ENCODE assay signal across 9 cellular contexts in genomic region chr4:122150896-122151295, GRCh38. TPM values are rescaled to one million over a fixed set of nuclear protein-coding genes. Genes with fewer than 3 reads are reported as not detected.
DNase-seq lines count a peak whose midpoint lies in the region; ATAC-seq and TF ChIP-seq lines count a peak whose summit lies in the region.
"Had no signal": no experiment of that assay in that cellular context is flagged by ENCODE, and none has a peak within 500 bp of the region (broad histone marks: within the 10 kb centered on the region; RNA-seq: fewer than 3 reads in every experiment).

No MANE protein-coding gene starts in this region.

- POLR2A ChIA-PET in activated CD4-positive, alpha-beta T cell treated with anti-CD3 and anti-CD28 coated beads, Interleukin-2, amount 10 ng/mL, durations not matched to agents 7 days and 5 days (lab: Charles Lee) = no interaction called here
- POLR2A ChIA-PET in T-cell (lab: Charles Lee) = interaction anchor here in 1 of 2 donors (0.5 to 0.7 kb wide), 2 partner anchors 9 to 24 kb away, joined by 3 read pairs; no protein-coding TSS in a partner anchor

- H3K4me1 ChIP-seq in testis = peaks cover 10% of the 10 kb centered on the region

- ATAC-seq in T-cell (replicated peaks in 1 of 4) (no peak), GM21526 (IDR thresholded peaks at IDR 0.05; ENCODE audit: low FRiP score, unreplicated experiment) (no peak)

- H3K4me1 Mint-ChIP-seq in activated CD4-positive, alpha-beta T cell treated with anti-CD3 and anti-CD28 coated beads, Interleukin-2, amount 10 ng/mL, durations not matched to agents 7 days and 5 days = peaks cover 40% of the 10 kb centered on the region
- peaks cover 45 to 58% (median 55%) of the 10 kb centered on the region in 3 donors for H3K4me1 Mint-ChIP-seq in T-cell

- peak overlapping the region; percentile 92 to 94 for H3K27ac ChIP-seq in testis

- H3K4me3 Mint-ChIP-seq in activated CD4-positive, alpha-beta T cell treated with anti-CD3 and anti-CD28 coated beads, Interleukin-2, amount 10 ng/mL, durations not matched to agents 7 days and 5 days = peak overlapping the region; percentile 93
- peak overlapping the region; percentile 84 to 88 (median 87) for H3K4me3 Mint-ChIP-seq in T-cell

- H3K36me3 ChIP-seq in testis (ENCODE audit: low read depth, missing control alignments) = no peaks in the 10 kb centered on the region

- H3K4me3 ChIP-seq in testis = no peak overlapping the region

- no peaks in the 10 kb centered on the region for H3K27me3 Mint-ChIP-seq in activated CD4-positive, alpha-beta T cell treated with anti-CD3 and anti-CD28 coated beads, Interleukin-2, amount 10 ng/mL, durations not matched to agents 7 days and 5 days
- no peaks in the 10 kb centered on the region for H3K27me3 Mint-ChIP-seq in T-cell

- intact Hi-C loops in testis (cut with DNase I; ENCODE audit: low total_unique reads) = no loop called here

- no peak for TF ChIP-seq POLR2A in testis (IDR thresholded peaks at IDR 0.05)

- peaks cover 4% of the 10 kb centered on the region for H3K9me3 Mint-ChIP-seq in activated CD4-positive, alpha-beta T cell treated with anti-CD3 and anti-CD28 coated beads, Interleukin-2, amount 10 ng/mL, durations not matched to agents 7 days and 5 days
- H3K9me3 Mint-ChIP-seq in T-cell = peaks cover 0 to 3% (median 0%) of the 10 kb centered on the region in 3 donors

- no peaks in the 10 kb centered on the region for H3K27me3 ChIP-seq in testis

- CTCF ChIA-PET in activated CD4-positive, alpha-beta T cell treated with anti-CD3 and anti-CD28 coated beads, Interleukin-2, amount 10 ng/mL, durations not matched to agents 7 days and 5 days (lab: Charles Lee) = no interaction called here
- CTCF ChIA-PET in T-cell (lab: Charles Lee) = no interaction called here

- no peak for DNase-seq in activated CD4-positive, alpha-beta T cell treated with anti-CD3 and anti-CD28 coated beads, Interleukin-2, amount 10 ng/mL, durations not matched to agents 7 days and 5 days
- DNase-seq in activated CD4-positive, alpha-beta T cell treated with anti-CD3 and anti-CD28 coated beads, Interleukin-2, amount 50 U/mL, for 4 hours = no peak
- DNase-seq in T-cell (no peak), inferior parietal cortex (ENCODE audit: extremely low spot score) (peak; percentile 16), testis (no peak), kidney glomerular epithelial cell (lab: John Stamatoyannopoulos, UW) (no peak), HPDE6-E6E7 (ENCODE audit: extremely low spot score) (no peak)
- DNase-seq: Right ventricle myocardium superior had no signal

- 55 to 67% methylated on average over 3 of the region's 3 CpGs for WGBS in testis, 2 donors

- no peak for TF ChIP-seq CTCF in testis (IDR thresholded peaks at IDR 0.05)

- peaks cover 11% of the 10 kb centered on the region for H3K36me3 Mint-ChIP-seq in activated CD4-positive, alpha-beta T cell treated with anti-CD3 and anti-CD28 coated beads, Interleukin-2, amount 10 ng/mL, durations not matched to agents 7 days and 5 days (ENCODE audit: low read depth)
- peaks cover 9% of the 10 kb centered on the region for H3K36me3 Mint-ChIP-seq in T-cell

- no peaks in the 10 kb centered on the region for H3K9me3 ChIP-seq in testis

- peak overlapping the region; percentile 98 for H3K27ac Mint-ChIP-seq in activated CD4-positive, alpha-beta T cell treated with anti-CD3 and anti-CD28 coated beads, Interleukin-2, amount 10 ng/mL, durations not matched to agents 7 days and 5 days
- peak overlapping the region; percentile 92 to 98 for H3K27ac Mint-ChIP-seq in T-cell

RNA-seq across cellular contexts. Expression of gene BLTP1, which starts 1.2 kb away (rescaled TPM):
- total RNA-seq in activated CD4-positive, alpha-beta T cell treated with anti-CD3 and anti-CD28 coated beads, Interleukin-2, amount 10 ng/mL, durations not matched to agents 7 days and 5 days = 10 to 100 TPM; 37.5 to 39.4 TPM
- total RNA-seq in T-cell (100 to 1,000 TPM in 1 of 5 donors, 10 to 100 TPM in 4; 58.8 to 115 (median 65.3) TPM), testis (100 to 1,000 TPM; 133 to 139 TPM)
- 42.9 TPM for polyA plus RNA-seq in testis (ENCODE audit: insufficient read depth, low read depth, low replicate concordance)
